In genomic region chr11:9861860-9862725, GRCh38 we compare ENCODE assay signal across 1 cellular context.
TF ChIP-seq lines count a peak whose summit lies in the region.

No MANE protein-coding gene starts in this region.

TF ChIP-seq in K562, 482 proteins besides CTCF, POLR2A, EP300 and RAD21 (continued from another document and continues in another):
- TF ChIP-seq MGA (IDR thresholded peaks at IDR 0.05) = no peak
- no peak for TF ChIP-seq MEIS2 (IDR thresholded peaks at IDR 0.05; ENCODE audit: partially characterized antibody)
- TF ChIP-seq FOXJ2 (tag; IDR thresholded peaks at IDR 0.05) = no peak
- TF ChIP-seq RBM17 (IDR thresholded peaks at IDR 0.05; ENCODE audit: borderline replicate concordance, low read depth, low read length) = no peak
- no peak for TF ChIP-seq POLR3A (IDR thresholded peaks at IDR 0.05; ENCODE audit: borderline replicate concordance, extremely low read depth, insufficient read depth, insufficient read length)
- TF ChIP-seq AFF4 (CRISPR knock-in tag; IDR thresholded peaks at IDR 0.05) = no peak
- no peak for TF ChIP-seq MYC (IDR thresholded peaks at IDR 0.05; ENCODE audit: low read depth, low read length)
- TF ChIP-seq MYC (CRISPR knock-in tag; IDR thresholded peaks at IDR 0.05; ENCODE audit: borderline replicate concordance, low read depth) = no peak
- TF ChIP-seq CLOCK (CRISPR knock-in tag; IDR thresholded peaks at IDR 0.05; ENCODE audit: borderline replicate concordance) = no peak
- TF ChIP-seq MAFF (IDR thresholded peaks at IDR 0.05; ENCODE audit: low read length) = no peak
- TF ChIP-seq ESRRA (IDR thresholded peaks at IDR 0.05; ENCODE audit: borderline replicate concordance, low read depth) = peak; percentile 35; the same call in 1 of the 2 replicates
- no peak for TF ChIP-seq CHD2 (IDR thresholded peaks at IDR 0.05; ENCODE audit: low read depth, low read length)
- TF ChIP-seq ARID3A (IDR thresholded peaks at IDR 0.05; ENCODE audit: borderline replicate concordance, low read depth, low read length) = no peak
- no peak for TF ChIP-seq PPARD (CRISPR knock-in tag; IDR thresholded peaks at IDR 0.05)
- no peak for TF ChIP-seq CHD1 (IDR thresholded peaks at IDR 0.05; ENCODE audit: low read length)
- no peak for TF ChIP-seq ZNF778 (CRISPR knock-in tag; IDR thresholded peaks at IDR 0.05)
- no peak for TF ChIP-seq SMAD3 (CRISPR knock-in tag; conservative IDR thresholded peaks at IDR 0.05)
- peak; percentile 92 for TF ChIP-seq ZNF263 (CRISPR knock-in tag; IDR thresholded peaks at IDR 0.05; ENCODE audit: borderline replicate concordance)
- TF ChIP-seq ZNF830 (CRISPR knock-in tag; IDR thresholded peaks at IDR 0.05) = no peak
- no peak for TF ChIP-seq THRB (CRISPR knock-in tag; conservative IDR thresholded peaks at IDR 0.05)
- TF ChIP-seq RB1 (IDR thresholded peaks at IDR 0.05; ENCODE audit: low read depth) = peak; percentile 13; the same call in 1 of the 2 replicates
- TF ChIP-seq HDAC6 (IDR thresholded peaks at IDR 0.05; ENCODE audit: low read depth, low read length) = no peak
- TF ChIP-seq ZNF408 (CRISPR knock-in tag; IDR thresholded peaks at IDR 0.05; ENCODE audit: low read depth) = no peak
- no peak for TF ChIP-seq MTA1 (IDR thresholded peaks at IDR 0.05; ENCODE audit: borderline replicate concordance)
- TF ChIP-seq EHMT2 (IDR thresholded peaks at IDR 0.05) = peak; percentile 18; the same call in 1 of the 2 replicates
- no peak for TF ChIP-seq ZNF586 (CRISPR knock-in tag; conservative IDR thresholded peaks at IDR 0.05)
- no peak for TF ChIP-seq SAFB2 (IDR thresholded peaks at IDR 0.05; ENCODE audit: borderline replicate concordance, low read depth, low read length, severe bottlenecking)
- peak in 1 of 2 experiments; percentile 81; a peak in 1 of 4 replicates for TF ChIP-seq RCOR1 (IDR thresholded peaks at IDR 0.05; ENCODE audit: borderline replicate concordance in 1 of 2, low read depth in 2 of 2, low read length in 2 of 2)
- TF ChIP-seq ZNF436 (CRISPR knock-in tag; IDR thresholded peaks at IDR 0.05) = no peak
- TF ChIP-seq SUPT5H (IDR thresholded peaks at IDR 0.05) = no peak
- no peak for TF ChIP-seq DNMT1 (IDR thresholded peaks at IDR 0.05)
